ENCODE assay signal across 8 cellular contexts in the genomic region with DNA sequence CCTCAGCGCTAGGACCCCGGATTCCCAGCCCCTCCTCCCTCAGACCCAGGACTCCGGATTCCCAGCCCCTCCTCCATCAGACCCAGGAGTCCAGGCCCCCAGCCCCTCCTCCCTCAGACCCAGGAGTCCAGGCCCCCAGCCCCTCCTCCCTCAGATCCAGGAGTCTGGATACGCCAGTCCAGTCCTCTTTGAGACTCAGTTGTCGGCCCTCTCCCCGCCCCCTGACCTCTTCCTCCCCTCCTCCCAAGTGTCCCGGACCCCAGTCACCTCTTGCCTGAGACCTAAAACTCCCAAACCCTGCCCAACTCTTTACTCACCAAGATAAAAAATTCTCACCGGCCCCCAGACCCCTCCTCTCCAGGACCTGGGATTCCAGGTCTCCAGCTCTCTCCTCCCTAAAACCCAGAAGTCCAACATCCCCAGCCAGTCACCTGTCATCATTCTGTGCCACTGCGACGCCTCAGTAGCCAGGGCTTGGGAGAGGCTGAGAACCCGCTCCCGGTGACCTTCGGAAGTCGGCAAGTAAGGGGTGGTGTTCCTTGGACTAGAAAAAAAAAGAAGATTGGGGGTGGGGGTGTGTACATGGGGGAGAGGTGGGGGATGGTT. TPM values are rescaled to one million over a fixed set of nuclear protein-coding genes. Genes with fewer than 3 reads are reported as not detected.
DNase-seq lines count a peak whose midpoint lies in the region; ATAC-seq and TF ChIP-seq lines count a peak whose summit lies in the region.

No MANE protein-coding gene starts in this region.

- intact Hi-C loops in OCI-LY7 (cut with micrococcal nuclease; ENCODE audit: unreplicated experiment) (loop anchor here (1.0 kb wide), 1 partner anchor 134 kb away; no protein-coding TSS in a partner anchor), esophagus muscularis mucosa (cut with DNase I) (loop anchor here (2.0 kb wide), 1 partner anchor 43 kb away; no protein-coding TSS in a partner anchor), body of pancreas (cut with DNase I) (loop anchor here (10.0 kb wide), 1 partner anchor 183 kb away; no protein-coding TSS in a partner anchor)

- POLR2A ChIA-PET in OCI-LY7 (lab: Charles Lee), result interaction anchor here (0.6 to 2.2 kb wide), 3 partner anchors 23 to 42 kb away, joined by 6 read pairs; no protein-coding TSS in a partner anchor

- 62% methylated on average over 14 of the region's 14 CpGs for WGBS in esophagus muscularis mucosa
- 55 to 61% methylated on average over 9 to 12 of the region's 14 CpGs for WGBS in body of pancreas, 2 donors

- DNase-seq in GM06990 (ENCODE audit: extremely low read depth, insufficient read length) (no peak), OCI-LY7 (ENCODE audit: low spot score) (no peak), esophagus muscularis mucosa (ENCODE audit: extremely low spot score) (no peak), body of pancreas (no peak), HCEC 1CT (no peak)
- no peak for DNase-seq in central memory CD4-positive, alpha-beta T cell

- H3K9me2 ChIP-seq in OCI-LY7 (ENCODE audit: insufficient read depth, low read length), result no peaks in the 10 kb centered on the region

- TF ChIP-seq POLR2A in esophagus muscularis mucosa (IDR thresholded peaks at IDR 0.05; ENCODE audit: low read depth) (no peak), body of pancreas (IDR thresholded peaks at IDR 0.05) (no peak)

- H3K9me3 ChIP-seq in OCI-LY7 (ENCODE audit: low read length) (no peaks in the 10 kb centered on the region), esophagus muscularis mucosa (no peaks in the 10 kb centered on the region), body of pancreas (no peaks in the 10 kb centered on the region)

- TF ChIP-seq CTCF in GM06990 (IDR thresholded peaks at IDR 0.05; ENCODE audit: insufficient read depth, low read length, poor library complexity, severe bottlenecking), result no peak
- TF ChIP-seq CTCF in OCI-LY7 (conservative IDR thresholded peaks at IDR 0.05; ENCODE audit: low read length), result no peak
- no peak for TF ChIP-seq CTCF in esophagus muscularis mucosa (IDR thresholded peaks at IDR 0.05)
- no peak for TF ChIP-seq CTCF in body of pancreas (IDR thresholded peaks at IDR 0.05)

- H3K27me3 ChIP-seq in GM06990 (replicated peaks; ENCODE audit: control insufficient read depth, insufficient read depth, low read length), result no peaks in the 10 kb centered on the region
- no peaks in the 10 kb centered on the region for H3K27me3 ChIP-seq in esophagus muscularis mucosa
- no peaks in the 10 kb centered on the region for H3K27me3 ChIP-seq in rectal smooth muscle tissue (ENCODE audit: control insufficient read depth, insufficient read depth, low read length)
- no peaks in the 10 kb centered on the region for H3K27me3 ChIP-seq in body of pancreas

- H4K20me1 ChIP-seq in OCI-LY7 (ENCODE audit: insufficient read depth, low read length), result no peaks in the 10 kb centered on the region

- H3K4me1 ChIP-seq in OCI-LY7 (ENCODE audit: insufficient read depth, low read length, poor library complexity, severe bottlenecking), result peaks cover 20% of the 10 kb centered on the region
- peaks cover 18 to 27% (median 25%) of the 10 kb centered on the region in 4 donors for H3K4me1 ChIP-seq in esophagus muscularis mucosa
- peaks cover 3% of the 10 kb centered on the region for H3K4me1 ChIP-seq in rectal smooth muscle tissue (ENCODE audit: control insufficient read depth, insufficient read depth, low read length)
- peaks cover 22% of the 10 kb centered on the region for H3K4me1 ChIP-seq in body of pancreas

- H3K4me3 ChIP-seq in GM06990 (replicated peaks; ENCODE audit: low read depth, low read length) (peak overlapping the region; percentile 52), OCI-LY7 (ENCODE audit: low read depth, low read length, poor library complexity, severe bottlenecking) (peak overlapping the region; percentile 66), esophagus muscularis mucosa (peak overlapping the region; percentile 40 to 58 (median 50)), rectal smooth muscle tissue (ENCODE audit: low read length) (no peak overlapping the region), body of pancreas (no peak overlapping the region)

- ATAC-seq in body of pancreas (no peak), HG02571 (IDR thresholded peaks at IDR 0.05; ENCODE audit: unreplicated experiment) (no peak)

- H3K36me3 ChIP-seq in GM06990 (ENCODE audit: control insufficient read depth, insufficient read depth, low read length), result no peaks in the 10 kb centered on the region
- H3K36me3 ChIP-seq in OCI-LY7 (ENCODE audit: insufficient read depth, low read length), result no peaks in the 10 kb centered on the region
- peaks cover 0 to 34% (median 12%) of the 10 kb centered on the region in 4 donors for H3K36me3 ChIP-seq in esophagus muscularis mucosa
- no peaks in the 10 kb centered on the region for H3K36me3 ChIP-seq in rectal smooth muscle tissue (ENCODE audit: control insufficient read depth, insufficient read depth, low read length)
- H3K36me3 ChIP-seq in body of pancreas (replicated peaks in 1 of 2; ENCODE audit: insufficient read depth in 1 of 2, low read depth in 2 of 2), result no peaks in the 10 kb centered on the region

- no peaks in the 10 kb centered on the region for H3K79me2 ChIP-seq in OCI-LY7 (ENCODE audit: insufficient read depth, low read depth, low read length)

- no peak overlapping the region for H3K27ac ChIP-seq in OCI-LY7 (ENCODE audit: low read depth, low read length, poor library complexity, severe bottlenecking)
- peak overlapping the region; percentile 72 to 83 (median 79) for H3K27ac ChIP-seq in esophagus muscularis mucosa (replicated peaks in 1 of 4)
- peak overlapping the region; percentile 45 for H3K27ac ChIP-seq in rectal smooth muscle tissue (ENCODE audit: low read depth, low read length)
- H3K27ac ChIP-seq in body of pancreas, result no peak overlapping the region

- peak overlapping the region; percentile 84 for H3K4me2 ChIP-seq in OCI-LY7 (ENCODE audit: low read length)

- no peak overlapping the region for H3K9ac ChIP-seq in rectal smooth muscle tissue (ENCODE audit: low read length)

- CTCF ChIA-PET in OCI-LY7 (lab: Charles Lee; ENCODE audit: unreplicated experiment), result interaction anchor here (0.9 to 1.3 kb wide), 2 partner anchors 42 to 116 kb away, joined by 3 to 5 read pairs; no protein-coding TSS in a partner anchor

- H2AFZ ChIP-seq in OCI-LY7 (ENCODE audit: low read length), result peak overlapping the region; percentile 61

- BruUV-seq in OCI-LY7 (replicated peaks; lab: Mats Ljungman, UMichigan), result no TSS peak

- no peak for TF ChIP-seq EP300 in esophagus muscularis mucosa (IDR thresholded peaks at IDR 0.05)

RNA-seq across cellular contexts. Expression of gene HSD17B14, which starts 1.4 kb away (rescaled TPM):
- total RNA-seq in OCI-LY7 (2014; rRNA removed; shearing (Covaris generic)), result 4.5 and 4.9 TPM in 2 replicates
- total RNA-seq in OCI-LY7 (2022) (1.8 and 3.2 TPM in 2 replicates), esophagus muscularis mucosa (1 to 10 TPM; 7.1 to 8.9 (median 7.8) TPM), body of pancreas (1 to 10 TPM; 2.1 to 3.3 TPM)

RNA-seq across cellular contexts. Expression of gene BCAT2, which starts 26.9 kb away (rescaled TPM):
- 44.5 and 47.2 TPM in 2 replicates for total RNA-seq in OCI-LY7 (2014; rRNA removed; shearing (Covaris generic))
- 35.9 and 53.0 TPM in 2 replicates for total RNA-seq in OCI-LY7 (2022)
- 10 to 100 TPM; 59.0 to 93.3 (median 63.9) TPM for total RNA-seq in esophagus muscularis mucosa
- 10 to 100 TPM; 34.5 to 56.0 TPM for total RNA-seq in body of pancreas

RNA-seq across cellular contexts. Expression of gene PLEKHA4, which starts 30.7 kb away (rescaled TPM):
- 4.7 and 8.4 TPM in 2 replicates for total RNA-seq in OCI-LY7 (2014; rRNA removed; shearing (Covaris generic))
- total RNA-seq in OCI-LY7 (2022), result 8.1 and 8.8 TPM in 2 replicates
- 10 to 100 TPM; 11.4 to 27.4 (median 18.9) TPM for total RNA-seq in esophagus muscularis mucosa
- 10 to 100 TPM in 1 of 2 donors, 1 to 10 TPM in 1; 6.5 to 21.1 TPM for total RNA-seq in body of pancreas

RNA-seq across cellular contexts. Expression of gene PPP1R15A, which starts 34.5 kb away (rescaled TPM):
- 31.5 and 31.7 TPM in 2 replicates for total RNA-seq in OCI-LY7 (2014; rRNA removed; shearing (Covaris generic))
- total RNA-seq in OCI-LY7 (2022) (23.4 and 23.8 TPM in 2 replicates), esophagus muscularis mucosa (10 to 100 TPM; 40.3 to 98.7 (median 64.4) TPM), body of pancreas (10 to 100 TPM; 17.9 to 49.4 TPM)

Comparison
In these comparisons a context has a peak if more than half of its experiments do, and no peak if none do; other contexts are left out.
1. H3K4me3 ChIP-seq: peak in GM06990 (single experiment), OCI-LY7 (single experiment) and esophagus muscularis mucosa (4 of 4); none in rectal smooth muscle tissue (single experiment) and body of pancreas (0 of 2).
2. H3K27ac ChIP-seq: peak in esophagus muscularis mucosa (4 of 4) and rectal smooth muscle tissue (single experiment); none in OCI-LY7 (single experiment) and body of pancreas (0 of 4).